ENCODE assay signal across 15 cellular contexts in genomic region chr3:10992946-10993728, GRCh38. TPM values are rescaled to one million over a fixed set of nuclear protein-coding genes. Genes with fewer than 3 reads are reported as not detected.
DNase-seq lines count a peak whose midpoint lies in the region; ATAC-seq and TF ChIP-seq lines count a peak whose summit lies in the region.
"Had no signal": no experiment of that assay in that cellular context is flagged by ENCODE, and none has a peak within 500 bp of the region (broad histone marks: within the 10 kb centered on the region; RNA-seq: fewer than 3 reads in every experiment).

No MANE protein-coding gene starts in this region.

- peak overlapping the region; percentile 71 for H3K4me3 ChIP-seq in HUES64 (ENCODE audit: low read length)
- peak overlapping the region; percentile 22 for H3K4me3 ChIP-seq in mesendoderm (ENCODE audit: low read length)
- H3K4me3 ChIP-seq in stomach smooth muscle (ENCODE audit: low read length in 2 of 2): peak overlapping the region; percentile 4 to 35

- H3K79me1 ChIP-seq in mesendoderm (ENCODE audit: low read length): no peaks in the 10 kb centered on the region

- 2% methylated on average over 68 of the region's 68 CpGs for WGBS in HUES64
- WGBS in mesendoderm (ENCODE audit: extremely low coverage, insufficient coverage, low lambda C conversion rate): no CpG with 5 or more reads among the region's 68 CpGs

- ATAC-seq in GM21723 (IDR thresholded peaks at IDR 0.05; ENCODE audit: unreplicated experiment): no peak
- ATAC-seq: T-helper 17 cell had no signal

- H3K27ac ChIP-seq in HUES64 (ENCODE audit: low read depth, low read length): no peak overlapping the region
- no peak overlapping the region for H3K27ac ChIP-seq in mesendoderm (ENCODE audit: low read depth, low read length)
- no peak overlapping the region for H3K27ac ChIP-seq in stomach smooth muscle (ENCODE audit: low read length)

- H3K9me3 ChIP-seq in HUES64 (ENCODE audit: insufficient read depth, low read depth, low read length): no peaks in the 10 kb centered on the region
- H3K9me3 ChIP-seq in stomach smooth muscle (ENCODE audit: control insufficient read depth in 2 of 2, low read length in 2 of 2): no peaks in the 10 kb centered on the region

- no peak overlapping the region for H2BK5ac ChIP-seq in mesendoderm (ENCODE audit: low read length)

- no peak overlapping the region for H3K9ac ChIP-seq in HUES64 (ENCODE audit: low read depth, low read length)
- H3K9ac ChIP-seq in mesendoderm (ENCODE audit: low read length): peak overlapping the region; percentile 42
- no peak overlapping the region for H3K9ac ChIP-seq in stomach smooth muscle (ENCODE audit: low read length in 2 of 2)

- H3K4me2 ChIP-seq in mesendoderm (ENCODE audit: low read length): peak overlapping the region; percentile 64

- H3K27me3 Mint-ChIP-seq in endothelial cell (ENCODE audit: unreplicated experiment) (peaks cover 16% of the 10 kb centered on the region), Calu3 (ENCODE audit: unreplicated experiment) (peaks cover 95% of the 10 kb centered on the region)

- BruUV-seq in Calu3 (replicated peaks; lab: Mats Ljungman, UMichigan): no TSS peak

- H3K18ac ChIP-seq in mesendoderm (ENCODE audit: low read length): no peak overlapping the region

- H2AK5ac ChIP-seq in mesendoderm (ENCODE audit: low read length): no peak overlapping the region

- peak overlapping the region; percentile 45 for H3K23ac ChIP-seq in mesendoderm (ENCODE audit: low read length)

- H3K56ac ChIP-seq in mesendoderm (ENCODE audit: low read length): peak overlapping the region; percentile 56

- H4K5ac ChIP-seq in mesendoderm (ENCODE audit: low read length): no peak overlapping the region

- no peak for TF ChIP-seq CTCF in endothelial cell (IDR thresholded peaks at IDR 0.05; ENCODE audit: unreplicated experiment)
- no peak for TF ChIP-seq CTCF in Calu3 (IDR thresholded peaks at IDR 0.05; ENCODE audit: unreplicated experiment)

- intact Hi-C loops in Calu3 (cut with micrococcal nuclease; ENCODE audit: unreplicated experiment): no loop called here

- H3K79me2 ChIP-seq in mesendoderm (ENCODE audit: control insufficient read depth, insufficient read depth, low read length): no peaks in the 10 kb centered on the region

- H3K27me3 ChIP-seq in HUES64 (ENCODE audit: insufficient read depth, low read length): peaks cover 63% of the 10 kb centered on the region
- H3K27me3 ChIP-seq in mesendoderm (ENCODE audit: insufficient read depth, low read length, poor library complexity): peaks cover 24% of the 10 kb centered on the region
- peaks cover 34 to 46% of the 10 kb centered on the region in 2 donors for H3K27me3 ChIP-seq in stomach smooth muscle (ENCODE audit: control insufficient read depth in 1 of 2, insufficient read depth in 2 of 2, low read length in 2 of 2)

- no peak overlapping the region for H4K8ac ChIP-seq in mesendoderm (ENCODE audit: low read depth, low read length)

- H2BK120ac ChIP-seq in mesendoderm (ENCODE audit: low read depth, low read length): no peak overlapping the region

- peaks cover 11% of the 10 kb centered on the region for H3K4me1 Mint-ChIP-seq in endothelial cell (ENCODE audit: unreplicated experiment)
- H3K4me1 Mint-ChIP-seq in Calu3 (ENCODE audit: low read depth, unreplicated experiment): no peaks in the 10 kb centered on the region

- H3K4me1 ChIP-seq in HUES64 (ENCODE audit: insufficient read depth, low read length): no peaks in the 10 kb centered on the region
- H3K4me1 ChIP-seq in mesendoderm (ENCODE audit: control insufficient read depth, low read depth, low read length): peaks cover 4% of the 10 kb centered on the region
- peaks cover 11% of the 10 kb centered on the region for H3K4me1 ChIP-seq in stomach smooth muscle (ENCODE audit: control insufficient read depth, insufficient read depth, low read length)

- no peak overlapping the region for H3K4ac ChIP-seq in mesendoderm (ENCODE audit: low read depth, low read length)

- H3K36me3 ChIP-seq in HUES64 (ENCODE audit: insufficient read depth, low read length) (no peaks in the 10 kb centered on the region), mesendoderm (ENCODE audit: control insufficient read depth, insufficient read depth, low read length) (no peaks in the 10 kb centered on the region), stomach smooth muscle (ENCODE audit: control insufficient read depth in 2 of 2, insufficient read depth in 2 of 2, low read length in 2 of 2) (no peaks in the 10 kb centered on the region)

- H3K9me3 Mint-ChIP-seq in endothelial cell (ENCODE audit: unreplicated experiment) (no peaks in the 10 kb centered on the region), Calu3 (ENCODE audit: low read depth, unreplicated experiment) (no peaks in the 10 kb centered on the region)
- H3K9me3 Mint-ChIP-seq: activated CD4-positive, alpha-beta memory T cell treated with anti-CD3 and anti-CD28 coated beads, Interleukin-2, amount 10 ng/mL, durations not matched to agents 7 days and 5 days had no signal

- H3K36me3 Mint-ChIP-seq in endothelial cell (ENCODE audit: low read depth, unreplicated experiment) (peaks cover 4% of the 10 kb centered on the region), Calu3 (ENCODE audit: insufficient read depth, unreplicated experiment) (no peaks in the 10 kb centered on the region)

- peak overlapping the region; percentile 83 for H3K4me3 Mint-ChIP-seq in endothelial cell (ENCODE audit: unreplicated experiment)
- H3K4me3 Mint-ChIP-seq in Calu3 (ENCODE audit: low read depth, unreplicated experiment): no peak overlapping the region
- H3K4me3 Mint-ChIP-seq: activated CD4-positive, alpha-beta memory T cell treated with anti-CD3 and anti-CD28 coated beads, Interleukin-2, amount 10 ng/mL, durations not matched to agents 7 days and 5 days had no signal

- H2BK15ac ChIP-seq in mesendoderm (replicated peaks; ENCODE audit: low read depth): no peak overlapping the region

- H3K27ac Mint-ChIP-seq in endothelial cell (ENCODE audit: unreplicated experiment) (no peak overlapping the region), Calu3 (ENCODE audit: unreplicated experiment) (no peak overlapping the region)
- H3K27ac Mint-ChIP-seq: activated CD4-positive, alpha-beta memory T cell treated with anti-CD3 and anti-CD28 coated beads, Interleukin-2, amount 10 ng/mL, durations not matched to agents 7 days and 5 days; T-helper 17 cell had no signal

- CTCF ChIA-PET in Calu3 (lab: Charles Lee): no interaction called here

- peak; percentile 14 for DNase-seq in endothelial cell (ENCODE audit: low spot score)
- no peak for DNase-seq in mesendoderm
- no peak for DNase-seq in A172 (ENCODE audit: low spot score)
- no peak for DNase-seq in Calu3
- no peak for DNase-seq in stimulated activated CD4-positive, alpha-beta T cell treated with anti-CD3 and anti-CD28 coated beads, Interleukin-12 subunit alpha, Interleukin-12 subunit beta, amount 100 ng/mL, for 4 hours
- DNase-seq: activated CD4-positive, alpha-beta memory T cell treated with anti-CD3 and anti-CD28 coated beads, Interleukin-2, amount 10 ng/mL, durations not matched to agents 7 days and 5 days; activated gamma-delta T cell treated with Interleukin-2 at 50 U/mL for 16 hours; HCEC 1CT; Karpas-422; NCI-H2107; PC-3; T-helper 17 cell had no signal

RNA-seq across cellular contexts. Expression of gene SLC6A1, which starts 0.6 kb away (rescaled TPM):
- 0.30 TPM for polyA plus RNA-seq in HUES64 (2013, experiment 1 of 2)
- polyA plus RNA-seq in HUES64 (2013, experiment 2 of 2): 0.38 TPM
- 7.5 TPM for total RNA-seq in endothelial cell (ENCODE audit: unreplicated experiment)
- 0.86 TPM for polyA plus RNA-seq in mesendoderm (2013, experiment 1 of 2)
- polyA plus RNA-seq in mesendoderm (2013, experiment 2 of 2): 0.70 TPM
- not detected in 2 replicates for total RNA-seq in A172 (2014; rRNA removed; shearing (Covaris generic))
- total RNA-seq in Calu3 (2022): not detected in 2 replicates
- total RNA-seq: activated CD4-positive, alpha-beta memory T cell treated with anti-CD3 and anti-CD28 coated beads, Interleukin-2, amount 10 ng/mL, durations not matched to agents 7 days and 5 days; PC-3; T-helper 17 cell had no signal

Comparison
In these comparisons a context has a peak if more than half of its experiments do, and no peak if none do; other contexts are left out.
1. H3K4me3 ChIP-seq: peak in every context shown above with its lines; median percentile 71 in HUES64; 22 in mesendoderm; 20 in stomach smooth muscle.